ENCODE assay signal across 33 cellular contexts in the genomic region with DNA sequence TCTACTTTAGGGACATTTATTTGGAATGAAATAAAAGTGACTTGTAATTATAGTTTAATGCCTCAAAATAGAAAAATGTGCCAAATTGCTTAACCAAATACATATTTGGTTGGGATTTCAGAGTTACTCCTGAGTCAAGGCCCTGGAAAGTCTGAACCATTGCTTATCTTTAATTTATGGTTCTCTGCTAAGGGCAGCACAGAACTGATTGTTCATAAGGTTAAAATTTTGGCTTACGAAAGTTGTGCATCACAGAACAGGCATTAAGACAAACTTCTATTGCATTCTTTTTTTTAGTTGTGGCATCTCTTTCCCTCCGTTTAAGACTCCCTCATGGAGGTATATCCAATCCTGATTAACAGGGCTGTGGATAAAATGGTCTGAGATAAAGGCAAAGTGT.
DNase-seq lines count a peak whose midpoint lies in the region; ATAC-seq and TF ChIP-seq lines count a peak whose summit lies in the region.
"Had no signal": no experiment of that assay in that cellular context is flagged by ENCODE, and none has a peak within 500 bp of the region (broad histone marks: within the 10 kb centered on the region; RNA-seq: fewer than 3 reads in every experiment).

No MANE protein-coding gene starts in this region.

- no peak overlapping the region for H3K9ac ChIP-seq in IMR-90 (ENCODE audit: low read depth, low read length)
- H3K9ac ChIP-seq: SK-N-SH had no signal

- intact Hi-C loops in IMR-90 (cut with micrococcal nuclease): no loop called here
- intact Hi-C loops in aorta (cut with DNase I): loop anchor here in 1 of 2 donors (10.0 kb wide), 2 partner anchors 60 to 170 kb away; no protein-coding TSS in a partner anchor

- H4K8ac ChIP-seq in IMR-90 (ENCODE audit: low read depth in 2 of 2, low read length in 2 of 2): no peak overlapping the region

- no peak overlapping the region for H3K23ac ChIP-seq in IMR-90 (ENCODE audit: low read depth, low read length)

- no peak overlapping the region for H2AFZ ChIP-seq in IMR-90 (replicated peaks; ENCODE audit: low read length, poor library complexity)
- H2AFZ ChIP-seq: hepatocyte had no signal

- H3K27ac ChIP-seq in IMR-90 (ENCODE audit: insufficient read depth, low read length): no peak overlapping the region
- H3K27ac ChIP-seq in aorta (ENCODE audit: low read depth in 1 of 2, low read length in 2 of 2): no peak overlapping the region
- H3K27ac ChIP-seq: hepatocyte, HL-60, pancreas, spleen, tibial nerve had no signal

- no peaks in the 10 kb centered on the region for H4K20me1 ChIP-seq in IMR-90 (ENCODE audit: insufficient read depth, low read length)

- POLR2A ChIA-PET in IMR-90 (lab: Charles Lee; ENCODE audit: unreplicated experiment): no interaction called here

- H3K4me3 ChIP-seq in IMR-90 (ENCODE audit: insufficient read depth, low read depth, low read length) (no peak overlapping the region), aorta (ENCODE audit: low read length in 2 of 2) (no peak overlapping the region)
- H3K4me3 ChIP-seq: hepatocyte, lung, mucosa of descending colon, pancreas, right atrium auricular region, spleen, tibial nerve had no signal

- no peak for TF ChIP-seq RAD21 in IMR-90 (IDR thresholded peaks at IDR 0.05; ENCODE audit: low read length)

- no peak for TF ChIP-seq POLR2A in IMR-90 (IDR thresholded peaks at IDR 0.05; ENCODE audit: low read depth, low read length)

- in situ Hi-C loops in IMR-90 (cut with MboI; ENCODE audit: low sequenced_read_pairs): no loop called here

- H3K27ac Mint-ChIP-seq in nephron: peak overlapping the region in 2 of 3 experiments; percentile 7 to 16
- H3K27ac Mint-ChIP-seq: activated CD8-positive, alpha-beta T cell treated with anti-CD3 and anti-CD28 coated beads for 36 hours; activated naive CD4-positive, alpha-beta T cell treated with anti-CD3 and anti-CD28 coated beads for 36 hours; natural killer cell; stimulated activated naive CD8-positive, alpha-beta T cell treated with anti-CD3 and anti-CD28 coated beads, Interleukin-15, amount 100 ng/mL, for 72 hours; T-helper 1 cell treated with Interleukin-12 subunit alpha and Interleukin-12 subunit beta and Interleukin-4 antibody, amounts not matched to agents 30 μg/mL and 1 μg/mL, for 36 hours had no signal

- no TSS peak for BruUV-seq in IMR-90 (replicated peaks; lab: Mats Ljungman, UMichigan)

- H2AK5ac ChIP-seq in IMR-90 (ENCODE audit: low read depth, low read length): no peak overlapping the region

- H3K36me3 Mint-ChIP-seq in nephron (ENCODE audit: low read depth): no peaks in the 10 kb centered on the region
- H3K36me3 Mint-ChIP-seq: CD14-positive monocyte, natural killer cell had no signal

- no peak overlapping the region for H2BK20ac ChIP-seq in IMR-90 (ENCODE audit: low read depth, low read length)

- H3K9me3 Mint-ChIP-seq in nephron: no peaks in the 10 kb centered on the region
- H3K9me3 Mint-ChIP-seq: activated CD8-positive, alpha-beta T cell treated with anti-CD3 and anti-CD28 coated beads for 36 hours; activated naive CD4-positive, alpha-beta T cell treated with anti-CD3 and anti-CD28 coated beads for 36 hours had no signal

- H3K79me1 ChIP-seq in IMR-90 (ENCODE audit: low read depth in 1 of 2, low read length in 2 of 2): no peaks in the 10 kb centered on the region

- ATAC-seq in IMR-90 (ENCODE audit: low read depth) (no peak), aorta (ENCODE audit: low FRiP score) (peak; percentile 75)
- ATAC-seq: activated CD8-positive, alpha-beta T cell treated with anti-CD3 and anti-CD28 coated beads for 36 hours; mucosa of descending colon; natural killer cell; pancreas; stimulated activated naive CD8-positive, alpha-beta T cell treated with anti-CD3 and anti-CD28 coated beads, Interleukin-15, amount 100 ng/mL, for 72 hours had no signal

- no peak overlapping the region for H4K91ac ChIP-seq in IMR-90 (ENCODE audit: insufficient read depth, low read depth, low read length)

- no CpG with 5 or more reads among the region's 2 CpGs for WGBS in IMR-90 (ENCODE audit: extremely low coverage in 2 of 2, insufficient read length in 1 of 2), 2 experiments
- 12 to 20% methylated on average over 2 of the region's 2 CpGs for WGBS in aorta, 2 donors

- no peak overlapping the region for H3K4me2 ChIP-seq in IMR-90 (ENCODE audit: low read depth, low read length)
- H3K4me2 ChIP-seq: hepatocyte, SK-N-SH had no signal

- TF ChIP-seq CTCF in IMR-90 (conservative IDR thresholded peaks at IDR 0.05; ENCODE audit: low read depth, low read length) (no peak), nephron (IDR thresholded peaks at IDR 0.05; ENCODE audit: unreplicated experiment in 3 of 3) (no peak)

- dilution Hi-C loops in IMR-90 (cut with HindIII; ENCODE audit: low sequenced_read_pairs, unreplicated experiment): no loop called here

- no peak overlapping the region for H4K5ac ChIP-seq in IMR-90 (ENCODE audit: low read depth, low read length)

- DNase-seq in IMR-90 (peak; percentile 24), fibroblast of gingiva (ENCODE audit: low read depth) (peak; percentile 14), aorta (no peak), DMS53 (lab: John Stamatoyannopoulos, UW) (no peak), nucleus accumbens (lab: John Stamatoyannopoulos, UW) (no peak)
- no peak for DNase-seq in activated T-cell treated with anti-CD3 and anti-CD28 coated beads, Interleukin-2, amount 50 U/mL, for 1 hour
- DNase-seq: activated CD8-positive, alpha-beta memory T cell treated with anti-CD3 and anti-CD28 coated beads, Interleukin-2, amount 50 U/mL, for 48 hours; activated CD8-positive, alpha-beta T cell treated with anti-CD3 and anti-CD28 coated beads for 36 hours; activated naive CD4-positive, alpha-beta T cell treated with anti-CD3 and anti-CD28 coated beads for 36 hours; amniotic stem cell; cortex of kidney; DMS79 treated with DMSO at 0.1 percent for 48 hours; effector memory CD4-positive, alpha-beta T cell; GF-D8; HCEC 1CT; mucosa of descending colon; natural killer cell; NCI-H1417; NCI-H2029 treated with DMSO at 0.1 percent for 48 hours; NCI-H526; pancreas; SK-N-SH; spleen; stimulated activated CD8-positive, alpha-beta memory T cell treated with anti-CD3 and anti-CD28 coated beads, Interleukin-4, amount 100 ng/mL, for 48 hours; stimulated activated naive CD8-positive, alpha-beta T cell treated with anti-CD3 and anti-CD28 coated beads, Interleukin-15, amount 100 ng/mL, for 72 hours had no signal

- no peak overlapping the region for H3K18ac ChIP-seq in IMR-90 (ENCODE audit: low read depth, low read length)

- H3K4me1 Mint-ChIP-seq in nephron: peaks cover 6% of the 10 kb centered on the region
- H3K4me1 Mint-ChIP-seq: natural killer cell; stimulated activated naive CD8-positive, alpha-beta T cell treated with anti-CD3 and anti-CD28 coated beads, Interleukin-15, amount 100 ng/mL, for 72 hours had no signal

- H3K4me1 ChIP-seq in IMR-90 (ENCODE audit: control insufficient read depth, insufficient read depth, low read length): no peaks in the 10 kb centered on the region
- peaks cover 7 to 8% of the 10 kb centered on the region in 2 donors for H3K4me1 ChIP-seq in aorta (ENCODE audit: control insufficient read depth in 1 of 2, insufficient read depth in 2 of 2, low read length in 2 of 2)
- H3K4me1 ChIP-seq: pancreas, right atrium auricular region, spleen had no signal

- no peak overlapping the region for H3K14ac ChIP-seq in IMR-90 (replicated peaks; ENCODE audit: low read depth, low read length)

- H3K56ac ChIP-seq in IMR-90 (ENCODE audit: extremely low read depth, insufficient read depth, low read length): no peak overlapping the region

- H3K27me3 ChIP-seq in IMR-90 (ENCODE audit: control insufficient read depth, insufficient read depth, low read length) (no peaks in the 10 kb centered on the region), aorta (ENCODE audit: control insufficient read depth in 1 of 2, insufficient read depth in 2 of 2, low read length in 1 of 2) (no peaks in the 10 kb centered on the region)
- H3K27me3 ChIP-seq: hepatocyte, pancreas, right atrium auricular region, spleen, tibial nerve had no signal

- H2BK120ac ChIP-seq in IMR-90 (ENCODE audit: low read depth, low read length): no peak overlapping the region

- H2AK9ac ChIP-seq in IMR-90 (replicated peaks; ENCODE audit: low read depth, low read length, poor library complexity): no peak overlapping the region

- H3K9me1 ChIP-seq in IMR-90 (ENCODE audit: insufficient read depth, low read length): no peaks in the 10 kb centered on the region

- H3K9me3 ChIP-seq in IMR-90 (ENCODE audit: control insufficient read depth, insufficient read depth, low read length): no peaks in the 10 kb centered on the region
- H3K9me3 ChIP-seq in aorta (ENCODE audit: control insufficient read depth, low read length): no peaks in the 10 kb centered on the region
- H3K9me3 ChIP-seq: mucosa of descending colon, pancreas, right atrium auricular region, SK-N-SH, spleen, tibial nerve had no signal

- no peak overlapping the region for H3K4me3 Mint-ChIP-seq in nephron
- H3K4me3 Mint-ChIP-seq: activated CD8-positive, alpha-beta T cell treated with anti-CD3 and anti-CD28 coated beads for 36 hours; activated naive CD4-positive, alpha-beta T cell treated with anti-CD3 and anti-CD28 coated beads for 36 hours; CD14-positive monocyte; natural killer cell; stimulated activated naive CD8-positive, alpha-beta T cell treated with anti-CD3 and anti-CD28 coated beads, Interleukin-15, amount 100 ng/mL, for 72 hours; T-helper 1 cell treated with Interleukin-12 subunit alpha and Interleukin-12 subunit beta and Interleukin-4 antibody, amounts not matched to agents 30 μg/mL and 1 μg/mL, for 36 hours had no signal

- H3K36me3 ChIP-seq in IMR-90 (ENCODE audit: control insufficient read depth, insufficient read depth, low read length): no peaks in the 10 kb centered on the region
- no peaks in the 10 kb centered on the region for H3K36me3 ChIP-seq in aorta (ENCODE audit: control insufficient read depth in 1 of 2, insufficient read depth in 2 of 2, low read length in 1 of 2)
- H3K36me3 ChIP-seq: pancreas, right atrium auricular region, spleen, tibial nerve had no signal

- H3K27me3 Mint-ChIP-seq in nephron (ENCODE audit: low read depth): no peaks in the 10 kb centered on the region
- H3K27me3 Mint-ChIP-seq: activated CD8-positive, alpha-beta T cell treated with anti-CD3 and anti-CD28 coated beads for 36 hours; stimulated activated naive CD8-positive, alpha-beta T cell treated with anti-CD3 and anti-CD28 coated beads, Interleukin-15, amount 100 ng/mL, for 72 hours had no signal

- H2BK15ac ChIP-seq in IMR-90 (ENCODE audit: low read depth, low read length): no peak overlapping the region

- H3K4ac ChIP-seq in IMR-90 (ENCODE audit: low read depth, low read length): no peak overlapping the region

- CTCF ChIA-PET in IMR-90 (lab: Yijun Ruan, JAX): no interaction called here

- no peak overlapping the region for H2BK5ac ChIP-seq in IMR-90 (ENCODE audit: low read depth, low read length, poor library complexity, severe bottlenecking)

Comparison
In these comparisons a context has a peak if more than half of its experiments do, and no peak if none do; other contexts are left out.
1. DNase-seq: peak in IMR-90 (single experiment) and fibroblast of gingiva (single experiment); none in aorta (0 of 2), DMS53 (single experiment), activated T-cell treated with anti-CD3 and anti-CD28 coated beads, Interleukin-2, amount 50 U/mL, for 1 hour (single experiment) and nucleus accumbens (0 of 56).